8 cellular contexts compared by ENCODE assay signal in the genomic region with DNA sequence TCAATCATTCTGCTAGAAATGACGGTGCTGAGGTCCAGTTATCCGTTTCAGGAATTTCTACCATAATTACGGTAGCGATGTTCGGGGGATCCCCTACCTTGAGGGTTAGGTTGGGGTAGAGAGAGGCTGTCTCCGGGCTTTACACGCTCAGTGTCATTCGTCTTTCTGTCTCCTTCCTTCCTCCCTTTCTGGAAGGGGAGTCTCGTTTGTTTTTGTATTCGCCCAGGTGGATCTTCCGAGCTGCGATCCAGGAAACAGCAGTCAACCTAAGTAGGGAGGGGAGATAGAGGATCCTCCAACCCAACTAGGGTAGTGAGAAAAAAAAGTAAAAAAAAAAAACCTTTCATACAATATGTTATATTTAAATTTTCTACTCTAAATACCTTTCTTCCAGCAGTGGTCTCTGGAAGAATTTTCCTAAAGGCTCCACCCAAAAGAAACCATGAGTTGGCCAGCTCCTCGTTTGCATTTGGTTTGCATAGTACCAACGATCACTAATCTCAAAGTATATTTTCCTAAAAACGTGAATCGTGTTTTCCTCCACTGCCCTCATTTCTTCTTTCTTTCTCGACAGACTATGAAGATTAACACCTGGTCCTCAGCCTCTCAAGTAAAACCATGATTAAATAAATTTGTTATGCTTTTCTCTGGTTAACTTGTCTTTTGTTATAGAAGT. TPM values are rescaled to one million over a fixed set of nuclear protein-coding genes. Genes with fewer than 3 reads are reported as not detected.
A peak's percentile ranks its signal among the peaks of the same experiment; 100 is the strongest.
DNase-seq lines count a peak whose midpoint lies in the region; ATAC-seq and TF ChIP-seq lines count a peak whose summit lies in the region.

No MANE protein-coding gene starts in this region.

- H3K27ac ChIP-seq in mesenchymal stem cell (ENCODE audit: low read length, poor library complexity, severe bottlenecking) (no peak overlapping the region), uterus (peak overlapping the region; percentile 87 to 90)

- peaks cover 1% of the 10 kb centered on the region for H3K36me3 ChIP-seq in Caco-2 (ENCODE audit: control insufficient read depth, insufficient read depth, low read length)
- no peaks in the 10 kb centered on the region for H3K36me3 ChIP-seq in mesenchymal stem cell (ENCODE audit: control insufficient read depth in 1 of 2, insufficient read depth in 2 of 2, low read depth in 1 of 2, low read length in 2 of 2)
- no peaks in the 10 kb centered on the region for H3K36me3 ChIP-seq in uterus

- no peak overlapping the region for H2BK5ac ChIP-seq in mesenchymal stem cell (ENCODE audit: low read depth, low read length, poor library complexity, severe bottlenecking)

- intact Hi-C loops in Caco-2 (cut with micrococcal nuclease; ENCODE audit: unreplicated experiment) = loop anchor here (2.0 kb wide), 2 partner anchors 14 to 48 kb away; no protein-coding TSS in a partner anchor
- intact Hi-C loops in uterus (cut with DNase I; ENCODE audit: low total_unique reads) = no loop called here

- CTCF ChIA-PET in Caco-2 (lab: Charles Lee) = interaction anchor here (1.3 to 3.7 kb wide), 12 partner anchors 8 to 312 kb away, joined by 4 to 52 read pairs (median 12); a partner anchor contains a TSS

- H3K18ac ChIP-seq in mesenchymal stem cell (ENCODE audit: low read depth in 1 of 2, low read length in 2 of 2) = peak overlapping the region; percentile 28 to 67

- peak; percentile 15 for ATAC-seq in GM21367 (IDR thresholded peaks at IDR 0.05; ENCODE audit: unreplicated experiment)

- peak overlapping the region; percentile 92 for H3K4me3 Mint-ChIP-seq in Caco-2 (ENCODE audit: unreplicated experiment)

- H3K23ac ChIP-seq in mesenchymal stem cell (ENCODE audit: low read length in 2 of 2) = no peak overlapping the region

- peaks cover 21% of the 10 kb centered on the region for H3K4me1 Mint-ChIP-seq in Caco-2 (ENCODE audit: low read depth, unreplicated experiment)

- H3K9me3 Mint-ChIP-seq in Caco-2 (ENCODE audit: unreplicated experiment) = no peaks in the 10 kb centered on the region

- H3K79me1 ChIP-seq in mesenchymal stem cell (replicated peaks; ENCODE audit: low read length, poor library complexity, severe bottlenecking) = peaks cover 12% of the 10 kb centered on the region

- TF ChIP-seq CTCF in Caco-2 (IDR thresholded peaks at IDR 0.05; ENCODE audit: insufficient read depth in 1 of 2, low read depth in 1 of 2, low read length in 1 of 2, severe bottlenecking in 1 of 2, unreplicated experiment in 1 of 2) (no peak), astrocyte of the spinal cord (IDR thresholded peaks at IDR 0.05; ENCODE audit: low read depth, low read length) (no peak), uterus (IDR thresholded peaks at IDR 0.05) (no peak)

- H3K27me3 Mint-ChIP-seq in Caco-2 (ENCODE audit: insufficient read depth, unreplicated experiment) = no peaks in the 10 kb centered on the region

- in situ Hi-C loops in astrocyte of the spinal cord (cut with HindIII; ENCODE audit: low sequenced_read_pairs) = no loop called here

- H3K27ac Mint-ChIP-seq in Caco-2 (ENCODE audit: unreplicated experiment) = peak overlapping the region; percentile 94

- H3K14ac ChIP-seq in mesenchymal stem cell (ENCODE audit: low read length in 2 of 2) = peak overlapping the region in 1 of 2 experiments; percentile 49

- TF ChIP-seq POLR2A in uterus (IDR thresholded peaks at IDR 0.05) = no peak

- H4K91ac ChIP-seq in mesenchymal stem cell (ENCODE audit: low read length) = no peak overlapping the region

- H2AK5ac ChIP-seq in mesenchymal stem cell (ENCODE audit: low read length, severe bottlenecking) = no peak overlapping the region

- H3K9ac ChIP-seq in mesenchymal stem cell (ENCODE audit: low read length) = peak overlapping the region; percentile 70

- H3K36me3 Mint-ChIP-seq in Caco-2 (ENCODE audit: insufficient read depth, unreplicated experiment) = peaks cover 16% of the 10 kb centered on the region

- H2BK15ac ChIP-seq in mesenchymal stem cell (ENCODE audit: low read depth, poor library complexity, severe bottlenecking) = no peak overlapping the region

- no peaks in the 10 kb centered on the region for H3K9me3 ChIP-seq in Caco-2
- peaks cover 4% of the 10 kb centered on the region for H3K9me3 ChIP-seq in mesenchymal stem cell (ENCODE audit: control insufficient read depth, low read length)
- no peaks in the 10 kb centered on the region for H3K9me3 ChIP-seq in uterus

- no peak overlapping the region for H3K4ac ChIP-seq in mesenchymal stem cell (ENCODE audit: low read depth in 1 of 2, low read length in 2 of 2)

- peak overlapping the region; percentile 98 for H3K4me3 ChIP-seq in Caco-2 (ENCODE audit: low read depth, low read length)
- peak overlapping the region; percentile 57 for H3K4me3 ChIP-seq in astrocyte of the spinal cord (ENCODE audit: low read depth, low read length)
- H3K4me3 ChIP-seq in mesenchymal stem cell (ENCODE audit: insufficient read depth in 1 of 2, low read depth in 1 of 2, low read length in 2 of 2) = peak overlapping the region; percentile 67 to 91
- peak overlapping the region; percentile 72 to 85 for H3K4me3 ChIP-seq in uterus

- H3K4me1 ChIP-seq in Caco-2 (peaks cover 14% of the 10 kb centered on the region), mesenchymal stem cell (ENCODE audit: control insufficient read depth, insufficient read depth, low read depth, low read length) (peaks cover 14% of the 10 kb centered on the region), uterus (no peaks in the 10 kb centered on the region)

- H2BK120ac ChIP-seq in mesenchymal stem cell (ENCODE audit: low read depth, low read length) = no peak overlapping the region

- no peak overlapping the region for H2BK12ac ChIP-seq in mesenchymal stem cell (ENCODE audit: low read length in 2 of 2)

- H3K27me3 ChIP-seq in Caco-2 (replicated peaks; ENCODE audit: control insufficient read depth, insufficient read depth, low read length) (no peaks in the 10 kb centered on the region), mesenchymal stem cell (ENCODE audit: control insufficient read depth in 1 of 2, insufficient read depth in 1 of 2, low read length in 2 of 2) (peaks cover 26 to 41% of the 10 kb centered on the region in 2 experiments), uterus (no peaks in the 10 kb centered on the region)

- TSS peak; percentile 73 for BruUV-seq in Caco-2 (replicated peaks; lab: Mats Ljungman, UMichigan)

- H2AFZ ChIP-seq in mesenchymal stem cell (ENCODE audit: low read depth, low read length) = peak overlapping the region; percentile 84

- DNase-seq in Caco-2 (no peak), HT-29 (ENCODE audit: low spot score) (peak; percentile 44), astrocyte of the spinal cord (ENCODE audit: low read depth, low spot score) (no peak), mesenchymal stem cell (no peak), uterus (no peak), SIG-M5 (lab: John Stamatoyannopoulos, UW) (no peak), NCI-H1417 (lab: John Stamatoyannopoulos, UW) (no peak)

- H3K4me2 ChIP-seq in mesenchymal stem cell (ENCODE audit: low read length, poor library complexity, severe bottlenecking) = peak overlapping the region; percentile 99

- POLR2A ChIA-PET in Caco-2 (lab: Charles Lee) = interaction anchor here (0.5 to 2.4 kb wide), 7 partner anchors 11 to 276 kb away, joined by 3 to 19 read pairs (median 4); a partner anchor contains a TSS

- 11% methylated on average over 9 of the region's 17 CpGs for WGBS in mesenchymal stem cell

- H4K8ac ChIP-seq in mesenchymal stem cell (ENCODE audit: low read length) = peak overlapping the region; percentile 46

RNA-seq across cellular contexts. Expression of a gene that starts 0.6 kb away (rescaled TPM):
- 24.7 and 28.5 TPM in 2 replicates for total RNA-seq in Caco-2 (2022)
- 55.3 and 55.4 TPM in 2 replicates for total RNA-seq in HT-29 (2014; rRNA removed; shearing (Covaris generic))
- 3.7 TPM for polyA plus RNA-seq in mesenchymal stem cell (2013, experiment 1 of 2)
- 3.8 TPM for polyA plus RNA-seq in mesenchymal stem cell (2013, experiment 2 of 2)
- total RNA-seq in uterus = 10 to 100 TPM in 3 of 4 donors, 1 to 10 TPM in 1; 7.4 to 81.5 (median 38.3) TPM

RNA-seq across cellular contexts. Expression of a gene that starts 21.0 kb away (rescaled TPM):
- total RNA-seq in Caco-2 (2022) = 56.5 and 58.9 TPM in 2 replicates
- total RNA-seq in HT-29 (2014; rRNA removed; shearing (Covaris generic)) = 18.5 and 19.4 TPM in 2 replicates
- polyA plus RNA-seq in mesenchymal stem cell (2013, experiment 1 of 2) = 10.6 TPM
- 9.5 TPM for polyA plus RNA-seq in mesenchymal stem cell (2013, experiment 2 of 2)
- 100 to 1,000 TPM in 3 of 4 donors, 10 to 100 TPM in 1; 31.0 to 141 (median 134) TPM for total RNA-seq in uterus
